Comparison of ENCODE assay signal across 22 cellular contexts in genomic region chr15:67569668-67570067, GRCh38.
"Had no signal": no experiment of that assay in that cellular context is flagged by ENCODE, and none has a peak within 500 bp of the region (broad histone marks: within the 10 kb centered on the region; RNA-seq: fewer than 3 reads in every experiment).

No MANE protein-coding gene starts in this region.

- H3K27ac Mint-ChIP-seq: dendritic cell treated with granulocyte-macrophage colony-stimulating factor and Interleukin-4, amounts not matched to agents 40 ng/mL and 50 ng/mL, for 4 days; progenitor cell of endocrine pancreas; stimulated activated memory B cell treated with anti-CD40 and anti-IgM and Interleukin-4, amounts not matched to agents 10 μg/mL and 1 μg/mL and 100 μg/mL, for 72 hours; stimulated activated naive CD8-positive, alpha-beta T cell treated with anti-CD3 and anti-CD28 coated beads, Interleukin-15, Interleukin-2, amounts not matched to agents 100 ng/mL and 50 ng/mL, for 24 hours had no signal

- H3K4me1 ChIP-seq: gastroesophageal sphincter, pancreas, testis, tibial nerve had no signal

- H3K36me3 ChIP-seq: esophagus muscularis mucosa, pancreas had no signal

- H3K27me3 ChIP-seq: esophagus muscularis mucosa, gastroesophageal sphincter, pancreas, spleen, testis, tibial nerve had no signal

- H3K4me3 Mint-ChIP-seq: dendritic cell treated with granulocyte-macrophage colony-stimulating factor and Interleukin-4, amounts not matched to agents 40 ng/mL and 50 ng/mL, for 4 days; effector memory CD8-positive, alpha-beta T cell; natural killer cell treated with Interleukin-12 subunit alpha and Interleukin-12 subunit beta and Interleukin-15 and Interleukin-18, amount 100 ng/mL, for 72 hours; stimulated activated memory B cell treated with anti-CD40 and anti-IgM and Interleukin-4, amounts not matched to agents 10 μg/mL and 1 μg/mL and 100 μg/mL, for 72 hours; stimulated activated naive CD8-positive, alpha-beta T cell treated with anti-CD3 and anti-CD28 coated beads, Interleukin-15, Interleukin-2, amounts not matched to agents 100 ng/mL and 50 ng/mL, for 24 hours had no signal

- ATAC-seq: effector memory CD8-positive, alpha-beta T cell; gastroesophageal sphincter; left colon; mucosa of descending colon; natural killer cell treated with Interleukin-12 subunit alpha and Interleukin-12 subunit beta and Interleukin-15 and Interleukin-18, amount 100 ng/mL, for 72 hours; pancreas; sciatic nerve; stimulated activated memory B cell treated with anti-CD40 and anti-IgM and Interleukin-4, amounts not matched to agents 10 μg/mL and 1 μg/mL and 100 μg/mL, for 72 hours had no signal

- H3K4me3 ChIP-seq: esophagus muscularis mucosa, gastroesophageal sphincter, mucosa of descending colon, pancreas, spleen, testis, tibial nerve had no signal

- H3K9me3 ChIP-seq: esophagus muscularis mucosa, gastroesophageal sphincter, mucosa of descending colon, pancreas, spleen, testis, tibial nerve had no signal

- H3K27me3 Mint-ChIP-seq: dendritic cell treated with granulocyte-macrophage colony-stimulating factor and Interleukin-4, amounts not matched to agents 40 ng/mL and 50 ng/mL, for 4 days; effector memory CD8-positive, alpha-beta T cell; natural killer cell treated with Interleukin-12 subunit alpha and Interleukin-12 subunit beta and Interleukin-15 and Interleukin-18, amount 100 ng/mL, for 72 hours; progenitor cell of endocrine pancreas; stimulated activated memory B cell treated with anti-CD40 and anti-IgM and Interleukin-4, amounts not matched to agents 10 μg/mL and 1 μg/mL and 100 μg/mL, for 72 hours; stimulated activated naive CD8-positive, alpha-beta T cell treated with anti-CD3 and anti-CD28 coated beads, Interleukin-15, Interleukin-2, amounts not matched to agents 100 ng/mL and 50 ng/mL, for 24 hours had no signal

- H3K27ac ChIP-seq: epithelial cell of prostate, esophagus muscularis mucosa, gastroesophageal sphincter, pancreas, spleen, testis, tibial nerve had no signal

- H3K36me3 Mint-ChIP-seq: natural killer cell treated with Interleukin-12 subunit alpha and Interleukin-12 subunit beta and Interleukin-15 and Interleukin-18, amount 100 ng/mL, for 72 hours had no signal

- H3K9me3 Mint-ChIP-seq: effector memory CD8-positive, alpha-beta T cell; natural killer cell treated with Interleukin-12 subunit alpha and Interleukin-12 subunit beta and Interleukin-15 and Interleukin-18, amount 100 ng/mL, for 72 hours; stimulated activated memory B cell treated with anti-CD40 and anti-IgM and Interleukin-4, amounts not matched to agents 10 μg/mL and 1 μg/mL and 100 μg/mL, for 72 hours; stimulated activated naive CD8-positive, alpha-beta T cell treated with anti-CD3 and anti-CD28 coated beads, Interleukin-15, Interleukin-2, amounts not matched to agents 100 ng/mL and 50 ng/mL, for 24 hours had no signal

- DNase-seq: effector memory CD8-positive, alpha-beta T cell; glutamatergic neuron; hippocampal formation; left colon; mucosa of descending colon; occipital lobe; pancreas; spleen; stimulated activated CD4-positive, alpha-beta T cell treated with anti-CD3 and anti-CD28 coated beads, Interleukin-15, amount 100 ng/mL, for 24 hours; stimulated activated CD4-positive, alpha-beta T cell treated with anti-CD3 and anti-CD28 coated beads, Interleukin-1b, Interleukin-23, amount 100 ng/mL, for 48 hours; stimulated activated CD4-positive, alpha-beta T cell treated with anti-CD3 and anti-CD28 coated beads, Interleukin-4, amount 100 ng/mL, for 24 hours; testis had no signal
